In the genomic region with DNA sequence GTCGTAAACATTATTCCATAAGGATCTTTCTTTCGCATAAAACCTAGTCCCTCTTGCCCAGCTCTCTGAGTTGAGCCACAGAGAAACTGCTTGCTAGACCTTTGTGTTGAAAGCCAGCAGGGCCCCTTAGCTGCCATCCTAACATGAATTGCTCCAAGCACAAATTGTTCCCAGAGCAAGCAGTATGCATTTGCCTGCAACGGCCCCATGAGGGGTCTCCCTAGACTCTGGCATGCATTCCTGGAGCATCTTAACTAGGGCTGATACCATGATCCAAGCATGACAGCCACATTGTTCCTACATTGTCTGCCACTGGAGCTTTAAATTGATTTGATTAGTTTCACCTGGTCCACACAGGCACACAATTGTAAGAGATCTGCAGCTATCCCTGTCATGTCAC, we compare ENCODE assay signal across 1 cellular context.
TF ChIP-seq lines count a peak whose summit lies in the region.

No MANE protein-coding gene starts in this region.

TF ChIP-seq in HEK293T, 16 proteins besides CTCF, POLR2A, EP300 and RAD21 (continued from another document):
- TF ChIP-seq, protein P1, sequence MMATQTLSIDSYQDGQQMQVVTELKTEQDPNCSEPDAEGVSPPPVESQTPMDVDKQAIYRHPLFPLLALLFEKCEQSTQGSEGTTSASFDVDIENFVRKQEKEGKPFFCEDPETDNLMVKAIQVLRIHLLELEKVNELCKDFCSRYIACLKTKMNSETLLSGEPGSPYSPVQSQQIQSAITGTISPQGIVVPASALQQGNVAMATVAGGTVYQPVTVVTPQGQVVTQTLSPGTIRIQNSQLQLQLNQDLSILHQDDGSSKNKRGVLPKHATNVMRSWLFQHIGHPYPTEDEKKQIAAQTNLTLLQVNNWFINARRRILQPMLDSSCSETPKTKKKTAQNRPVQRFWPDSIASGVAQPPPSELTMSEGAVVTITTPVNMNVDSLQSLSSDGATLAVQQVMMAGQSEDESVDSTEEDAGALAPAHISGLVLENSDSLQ (IDR thresholded peaks at IDR 0.05) = no peak
